ENCODE assay signal across 8 cellular contexts in genomic region chr1:23343246-23344110, GRCh38. TPM values are rescaled to one million over a fixed set of nuclear protein-coding genes. Genes with fewer than 3 reads are reported as not detected.
A peak's percentile ranks its signal among the peaks of the same experiment; 100 is the strongest.
DNase-seq lines count a peak whose midpoint lies in the region; ATAC-seq and TF ChIP-seq lines count a peak whose summit lies in the region.

No MANE protein-coding gene starts in this region.

- peaks cover 34% of the 10 kb centered on the region for H3K4me1 Mint-ChIP-seq in neural progenitor cell

- peaks cover 6% of the 10 kb centered on the region for H3K27me3 Mint-ChIP-seq in neural progenitor cell (ENCODE audit: insufficient read depth, low read depth)

- H3K27ac ChIP-seq in neural progenitor cell, result peak overlapping the region; percentile 99
- peak overlapping the region; percentile 88 to 92 for H3K27ac ChIP-seq in thoracic aorta

- H3K4me3 ChIP-seq in neural progenitor cell (peak overlapping the region; percentile 91), thoracic aorta (peak overlapping the region; percentile 93)

- TF ChIP-seq CTCF in neural progenitor cell (IDR thresholded peaks at IDR 0.05) (no peak), thoracic aorta (IDR thresholded peaks at IDR 0.05) (no peak)

- DNase-seq in NCI-H1417 (lab: John Stamatoyannopoulos, UW), result peak in 2 of 3 experiments; percentile 43 to 74
- DNase-seq in NCI-H1417 treated with DMSO at 0.1 percent for 48 hours (lab: John Stamatoyannopoulos, UW), result no peak
- peak; percentile 82 for DNase-seq in NCI-H69 (lab: John Stamatoyannopoulos, UW)
- DNase-seq in activated T-cell treated with anti-CD3 and anti-CD28 coated beads, Interleukin-2, amount 50 U/mL, for 48 hours, result peak; percentile 78 to 81
- peak; percentile 64 for DNase-seq in fibroblast of peridontal ligament (ENCODE audit: extremely low read depth)
- peak; percentile 80 for DNase-seq in neural progenitor cell (ENCODE audit: low spot score)
- DNase-seq in thoracic aorta (ENCODE audit: low spot score), result no peak

- peak overlapping the region; percentile 88 for H3K4me3 Mint-ChIP-seq in neural progenitor cell

- H3K9ac ChIP-seq in neural progenitor cell, result peak overlapping the region; percentile 98

- peaks cover 56% of the 10 kb centered on the region for H3K79me2 ChIP-seq in neural progenitor cell (ENCODE audit: low read depth)

- peaks cover 12% of the 10 kb centered on the region for H3K36me3 ChIP-seq in neural progenitor cell
- H3K36me3 ChIP-seq in thoracic aorta, result no peaks in the 10 kb centered on the region

- ATAC-seq in HG02571 (IDR thresholded peaks at IDR 0.05; ENCODE audit: unreplicated experiment) (peak; percentile 15), thoracic aorta (ENCODE audit: insufficient number of reproducible peaks, low FRiP score, low read depth) (peak; percentile 48)

- H3K9me3 ChIP-seq in neural progenitor cell (ENCODE audit: low read depth), result no peaks in the 10 kb centered on the region
- no peaks in the 10 kb centered on the region for H3K9me3 ChIP-seq in thoracic aorta

- peaks cover 36% of the 10 kb centered on the region for H3K36me3 Mint-ChIP-seq in neural progenitor cell

- H3K27me3 ChIP-seq in neural progenitor cell, result peaks cover 12% of the 10 kb centered on the region
- no peaks in the 10 kb centered on the region for H3K27me3 ChIP-seq in thoracic aorta (replicated peaks; ENCODE audit: insufficient read depth)

- peaks cover 23% of the 10 kb centered on the region for H3F3A ChIP-seq in neural progenitor cell (ENCODE audit: low read depth)

- peaks cover 22% of the 10 kb centered on the region for H3K9me3 Mint-ChIP-seq in neural progenitor cell

- H2AFZ ChIP-seq in neural progenitor cell (replicated peaks), result no peak overlapping the region

- peaks cover 43% of the 10 kb centered on the region for H3K4me1 ChIP-seq in neural progenitor cell
- peaks cover 35 to 52% of the 10 kb centered on the region in 2 donors for H3K4me1 ChIP-seq in thoracic aorta (ENCODE audit: control insufficient read depth in 1 of 2, low read depth in 2 of 2)

- H4K20me1 ChIP-seq in neural progenitor cell (ENCODE audit: low read depth), result peaks cover 51% of the 10 kb centered on the region

- H3K4me2 ChIP-seq in neural progenitor cell, result peak overlapping the region; percentile 97

- peak overlapping the region; percentile 98 for H3K27ac Mint-ChIP-seq in neural progenitor cell

RNA-seq across cellular contexts. Expression of gene HNRNPR, which starts 0.6 kb away (rescaled TPM):
- total RNA-seq in neural progenitor cell (ENCODE audit: low replicate concordance) (231 and 317 TPM in 2 replicates), thoracic aorta (10 to 100 TPM; 56.3 to 97.3 TPM)

RNA-seq across cellular contexts. Expression of gene ZNF436, which starts 26.2 kb away (rescaled TPM):
- total RNA-seq in neural progenitor cell (ENCODE audit: low replicate concordance) (10.4 and 15.4 TPM in 2 replicates), thoracic aorta (10 to 100 TPM in 1 of 2 donors, 1 to 10 TPM in 1; 9.3 to 17.6 TPM)

Comparison
In these comparisons a context has a peak if more than half of its experiments do, and no peak if none do; other contexts are left out.
1. DNase-seq: peak in NCI-H1417 (2 of 3), NCI-H69 (single experiment), activated T-cell treated with anti-CD3 and anti-CD28 coated beads, Interleukin-2, amount 50 U/mL, for 48 hours (2 of 2), fibroblast of peridontal ligament (single experiment) and neural progenitor cell (single experiment); none in NCI-H1417 treated with DMSO at 0.1 percent for 48 hours (single experiment) and thoracic aorta (single experiment).